ENCODE assay signal across 8 cellular contexts in genomic region chr17:36934759-36935630, GRCh38. TPM values are rescaled to one million over a fixed set of nuclear protein-coding genes. Genes with fewer than 3 reads are reported as not detected.
DNase-seq lines count a peak whose midpoint lies in the region; ATAC-seq and TF ChIP-seq lines count a peak whose summit lies in the region.

No MANE protein-coding gene starts in this region.

- DNase-seq in activated CD8-positive, alpha-beta memory T cell treated with anti-CD3 and anti-CD28 coated beads for 24 hours: peak; percentile 70
- no peak for DNase-seq in activated CD8-positive, alpha-beta memory T cell treated with anti-CD3 and anti-CD28 coated beads, Interleukin-2, amount 50 U/mL, for 4 hours
- DNase-seq in left ventricle myocardium superior (no peak), spleen (no peak)
- DNase-seq in activated T-helper 2 cell treated with anti-CD3 and anti-CD28 coated beads, Interferon-gamma antibody, Interleukin-2, Interleukin-4, amounts not matched to agents 10 μg/mL and 5 μg/mL and 100 μg/mL, durations not matched to agents 14 hours and 24 hours and 36 hours (ENCODE audit: low spot score): no peak

- peak; percentile 47 for ATAC-seq in SK-N-SH treated with all-trans-retinoic acid at 6 μM for 48 hours
- ATAC-seq in left ventricle myocardium superior: peak; percentile 27
- ATAC-seq in GM18519 (IDR thresholded peaks at IDR 0.05; ENCODE audit: low FRiP score, unreplicated experiment): no peak
- ATAC-seq in HG02884 (IDR thresholded peaks at IDR 0.05; ENCODE audit: unreplicated experiment): no peak

- H3K27me3 ChIP-seq in spleen (replicated peaks in 1 of 7): peaks cover 46 to 100% (median 100%) of the 10 kb centered on the region in 7 donors

- H3K36me3 ChIP-seq in spleen: no peaks in the 10 kb centered on the region

- H3K4me1 ChIP-seq in spleen: peaks cover 58 to 92% (median 82%) of the 10 kb centered on the region in 6 donors

- no peak overlapping the region for H3K27ac ChIP-seq in spleen

- no peaks in the 10 kb centered on the region for H3K9me3 Mint-ChIP-seq in activated T-helper 2 cell treated with anti-CD3 and anti-CD28 coated beads, Interferon-gamma antibody, Interleukin-2, Interleukin-4, amounts not matched to agents 10 μg/mL and 5 μg/mL and 100 μg/mL, durations not matched to agents 14 hours and 24 hours and 36 hours

- peaks cover 85% of the 10 kb centered on the region for H3K27me3 Mint-ChIP-seq in activated T-helper 2 cell treated with anti-CD3 and anti-CD28 coated beads, Interferon-gamma antibody, Interleukin-2, Interleukin-4, amounts not matched to agents 10 μg/mL and 5 μg/mL and 100 μg/mL, durations not matched to agents 14 hours and 24 hours and 36 hours (ENCODE audit: low read depth)

- intact Hi-C loops in left ventricle myocardium superior (cut with micrococcal nuclease) (no loop called here), spleen (cut with DNase I; ENCODE audit: low total_unique reads) (no loop called here)
- intact Hi-C loops in activated T-helper 2 cell treated with anti-CD3 and anti-CD28 coated beads, Interferon-gamma antibody, Interleukin-2, Interleukin-4, amounts not matched to agents 10 μg/mL and 5 μg/mL and 100 μg/mL, durations not matched to agents 14 hours and 24 hours and 36 hours (cut with micrococcal nuclease): loop anchor here (5.0 kb wide), 1 partner anchor 128 kb away; no protein-coding TSS in a partner anchor

- TF ChIP-seq POLR2A in spleen (IDR thresholded peaks at IDR 0.05): no peak

- H3K4me3 ChIP-seq in spleen: peak overlapping the region in 5 of 8 donors; percentile 14 to 57 (median 25)

- TF ChIP-seq CTCF in spleen (IDR thresholded peaks at IDR 0.05 in 8 of 11, conservative IDR thresholded peaks at IDR 0.05 in 3 of 11): no peak

- no peak overlapping the region for H3K4me3 Mint-ChIP-seq in activated T-helper 2 cell treated with anti-CD3 and anti-CD28 coated beads, Interferon-gamma antibody, Interleukin-2, Interleukin-4, amounts not matched to agents 10 μg/mL and 5 μg/mL and 100 μg/mL, durations not matched to agents 14 hours and 24 hours and 36 hours (ENCODE audit: low read depth)

- H3K4me1 Mint-ChIP-seq in activated T-helper 2 cell treated with anti-CD3 and anti-CD28 coated beads, Interferon-gamma antibody, Interleukin-2, Interleukin-4, amounts not matched to agents 10 μg/mL and 5 μg/mL and 100 μg/mL, durations not matched to agents 14 hours and 24 hours and 36 hours (ENCODE audit: low read depth): peaks cover 23% of the 10 kb centered on the region

- no peaks in the 10 kb centered on the region for H3K36me3 Mint-ChIP-seq in activated T-helper 2 cell treated with anti-CD3 and anti-CD28 coated beads, Interferon-gamma antibody, Interleukin-2, Interleukin-4, amounts not matched to agents 10 μg/mL and 5 μg/mL and 100 μg/mL, durations not matched to agents 14 hours and 24 hours and 36 hours (ENCODE audit: low read depth)

- 3 to 8% (median 3%) methylated on average over 43 to 75 of the region's 75 CpGs for WGBS in spleen, 5 donors

- H3K27ac Mint-ChIP-seq in activated T-helper 2 cell treated with anti-CD3 and anti-CD28 coated beads, Interferon-gamma antibody, Interleukin-2, Interleukin-4, amounts not matched to agents 10 μg/mL and 5 μg/mL and 100 μg/mL, durations not matched to agents 14 hours and 24 hours and 36 hours: no peak overlapping the region

- peaks cover 0 to 4% (median 0%) of the 10 kb centered on the region in 8 donors for H3K9me3 ChIP-seq in spleen

TF ChIP-seq in SK-N-SH treated with all-trans-retinoic acid at 6 μM for 48 hours, 23 proteins besides CTCF, POLR2A, EP300 and RAD21:
- TF ChIP-seq ZNF70 (CRISPR knock-in tag; IDR thresholded peaks at IDR 0.05) (no peak), SNAI2 (CRISPR knock-in tag; IDR thresholded peaks at IDR 0.05) (no peak), ESRRG (CRISPR knock-in tag; IDR thresholded peaks at IDR 0.05) (no peak)

RNA-seq across cellular contexts. Expression of gene LHX1, which starts 2.3 kb away (rescaled TPM):
- not detected for total RNA-seq in left ventricle myocardium superior
- total RNA-seq in spleen: not detected
- not detected for polyA plus RNA-seq in spleen
- 0.23 and 0.37 TPM in 2 replicates for total RNA-seq in activated T-helper 2 cell treated with anti-CD3 and anti-CD28 coated beads, Interferon-gamma antibody, Interleukin-2, Interleukin-4, amounts not matched to agents 10 μg/mL and 5 μg/mL and 100 μg/mL, durations not matched to agents 14 hours and 24 hours and 36 hours

RNA-seq across cellular contexts. Expression of gene AATF, which starts 13.8 kb away (rescaled TPM):
- total RNA-seq in left ventricle myocardium superior (26.1 TPM), spleen (10 to 100 TPM; 30.4 to 59.0 (median 41.7) TPM)
- 10 to 100 TPM; 28.7 to 32.8 (median 32.0) TPM for polyA plus RNA-seq in spleen
- total RNA-seq in activated T-helper 2 cell treated with anti-CD3 and anti-CD28 coated beads, Interferon-gamma antibody, Interleukin-2, Interleukin-4, amounts not matched to agents 10 μg/mL and 5 μg/mL and 100 μg/mL, durations not matched to agents 14 hours and 24 hours and 36 hours: 101 and 107 TPM in 2 replicates

Comparison
In these comparisons a context has a peak if more than half of its experiments do, and no peak if none do; other contexts are left out.
1. ATAC-seq: peak in SK-N-SH treated with all-trans-retinoic acid at 6 μM for 48 hours (single experiment) and left ventricle myocardium superior (single experiment); none in GM18519 (single experiment) and HG02884 (single experiment).